ENCODE assay signal across 4 cellular contexts in genomic region chr10:129542589-129542988, GRCh38.
"Had no signal": no experiment of that assay in that cellular context is flagged by ENCODE, and none has a peak within 500 bp of the region (broad histone marks: within the 10 kb centered on the region; RNA-seq: fewer than 3 reads in every experiment).

No MANE protein-coding gene starts in this region.

- H3K27ac Mint-ChIP-seq: GM23338 had no signal

- H3K4me3 Mint-ChIP-seq: GM23338, H9 had no signal

- ATAC-seq: GM23338 had no signal

- H3K9me3 Mint-ChIP-seq: GM23338, H9 had no signal

- DNase-seq: H9, HCEC 1CT, IMR-90 had no signal

- H3K4me3 ChIP-seq: GM23338 had no signal
